Comparison of ENCODE assay signal across 8 cellular contexts in genomic region chr6:10412165-10412947, GRCh38. TPM values are rescaled to one million over a fixed set of nuclear protein-coding genes. Genes with fewer than 3 reads are reported as not detected.
DNase-seq lines count a peak whose midpoint lies in the region; ATAC-seq, FAIRE-seq and TF ChIP-seq lines count a peak whose summit lies in the region.

No MANE protein-coding gene starts in this region.

- DNase-seq in COLO829 (ENCODE audit: low spot score) (peak; percentile 87), NT2/D1 (ENCODE audit: low read depth, low spot score) (no peak), ascending aorta (ENCODE audit: low spot score in 2 of 2) (no peak), urothelium cell line (ENCODE audit: low spot score) (no peak)

- no peak for TF ChIP-seq CTCF in ascending aorta (IDR thresholded peaks at IDR 0.05)

- ATAC-seq in GM19023 (IDR thresholded peaks at IDR 0.05; ENCODE audit: unreplicated experiment) = peak; percentile 41
- ATAC-seq in HG03354 (IDR thresholded peaks at IDR 0.05; ENCODE audit: poor library complexity, severe bottlenecking, unreplicated experiment) = peak; percentile 63

- H3K4me1 ChIP-seq in NT2/D1 (ENCODE audit: insufficient read depth, insufficient read length) (peaks cover 3% of the 10 kb centered on the region), ascending aorta (peaks cover 9 to 33% of the 10 kb centered on the region in 2 donors), iPS-15b (ENCODE audit: control insufficient read depth, insufficient read depth, low read length) (peaks cover 27% of the 10 kb centered on the region)

- no peaks in the 10 kb centered on the region for H3K36me3 ChIP-seq in NT2/D1 (ENCODE audit: insufficient read depth, insufficient read length, low read length)
- H3K36me3 ChIP-seq in ascending aorta = no peaks in the 10 kb centered on the region
- no peaks in the 10 kb centered on the region for H3K36me3 ChIP-seq in iPS-15b (ENCODE audit: control insufficient read depth, insufficient read depth, low read length)

- peak overlapping the region; percentile 46 for H3K4me3 ChIP-seq in NT2/D1 (ENCODE audit: insufficient read length, low read depth)
- peak overlapping the region; percentile 76 to 89 for H3K4me3 ChIP-seq in ascending aorta
- peak overlapping the region; percentile 45 for H3K4me3 ChIP-seq in iPS-15b (ENCODE audit: low read depth, low read length)
- H3K4me3 ChIP-seq in skin epidermis = peak overlapping the region; percentile 57 to 78 (median 66)

- H3K9ac ChIP-seq in NT2/D1 (ENCODE audit: insufficient read length, low read depth) (peak overlapping the region; percentile 56), iPS-15b (ENCODE audit: low read depth, low read length) (no peak overlapping the region)

- FAIRE-seq in urothelium cell line (lab: Jason Lieb, UNC) = no peak

- no peaks in the 10 kb centered on the region; the same call in 1 of the 2 replicates for H3K9me3 ChIP-seq in NT2/D1 (ENCODE audit: insufficient read depth, low read length)
- H3K9me3 ChIP-seq in ascending aorta = no peaks in the 10 kb centered on the region
- no peaks in the 10 kb centered on the region for H3K9me3 ChIP-seq in iPS-15b (ENCODE audit: control insufficient read depth, insufficient read depth, low read length)

- no peak overlapping the region for H3K27ac ChIP-seq in ascending aorta
- peak overlapping the region; percentile 57 to 98 (median 91) for H3K27ac ChIP-seq in skin epidermis

- intact Hi-C loops in ascending aorta (cut with DNase I) = no loop called here

- H3K27me3 ChIP-seq in NT2/D1 (ENCODE audit: insufficient read depth, insufficient read length) = peaks cover 90% of the 10 kb centered on the region
- peaks cover 32% of the 10 kb centered on the region for H3K27me3 ChIP-seq in ascending aorta
- H3K27me3 ChIP-seq in iPS-15b (ENCODE audit: control insufficient read depth, insufficient read depth, low read length) = peaks cover 95% of the 10 kb centered on the region

RNA-seq across cellular contexts. Expression of gene TFAP2A, which starts 2.5 kb away (rescaled TPM):
- 0.21 TPM for total RNA-seq in ascending aorta

Comparison
In these comparisons a context has a peak if more than half of its experiments do, and no peak if none do; other contexts are left out.
1. H3K27ac ChIP-seq: peak in skin epidermis (21 of 21); none in ascending aorta (0 of 2).
2. Peak in every context shown above with its lines, with median percentiles within 50 percentile points of each other: H3K4me3 ChIP-seq.